ENCODE assay signal across 11 cellular contexts in the genomic region with DNA sequence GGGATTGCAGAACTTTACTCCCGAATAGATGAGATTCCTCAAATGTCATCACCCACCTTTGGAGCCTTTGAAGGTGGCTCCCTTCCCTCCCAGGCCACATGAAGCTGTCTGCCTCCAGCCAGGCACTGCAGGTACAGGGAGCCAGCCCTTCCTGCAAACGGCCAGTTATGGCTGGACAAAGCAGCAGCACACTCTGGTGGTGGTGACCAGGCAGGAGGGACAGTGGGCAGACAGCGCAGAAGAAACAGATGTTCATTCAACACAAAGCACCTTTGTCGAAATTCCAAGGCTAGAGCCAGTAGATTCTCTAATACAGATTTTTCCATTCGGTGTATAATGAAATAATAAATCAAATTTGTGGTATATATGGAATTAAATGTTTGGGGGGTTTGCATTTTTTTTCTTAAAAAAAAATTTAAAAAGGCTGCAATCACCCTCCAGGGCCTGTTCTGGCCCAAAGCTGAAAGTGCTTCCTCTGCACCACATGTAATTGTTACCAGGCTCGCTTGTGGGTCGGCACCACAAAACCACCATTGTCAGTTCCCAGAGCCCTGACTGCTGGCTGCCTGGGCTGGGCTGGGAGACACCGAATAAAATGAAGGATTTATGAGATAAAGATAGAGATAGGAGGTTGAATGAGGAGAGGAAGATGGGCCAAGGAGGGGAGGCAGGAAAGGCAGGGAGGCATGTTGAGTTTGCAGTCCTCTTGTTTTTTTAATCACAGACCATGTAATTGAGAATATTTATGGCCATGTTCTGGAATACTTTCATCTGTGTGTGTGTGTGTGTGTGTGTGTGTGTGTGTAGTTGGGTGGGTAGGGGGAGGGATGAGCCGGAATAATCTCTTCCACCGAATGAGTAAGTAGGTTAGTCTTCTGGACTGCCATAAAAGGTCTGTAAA. TPM values are rescaled to one million over a fixed set of nuclear protein-coding genes. Genes with fewer than 3 reads are reported as not detected.
DNase-seq lines count a peak whose midpoint lies in the region; ATAC-seq and TF ChIP-seq lines count a peak whose summit lies in the region.
"Had no signal": no experiment of that assay in that cellular context is flagged by ENCODE, and none has a peak within 500 bp of the region (broad histone marks: within the 10 kb centered on the region; RNA-seq: fewer than 3 reads in every experiment).

No MANE protein-coding gene starts in this region.

- peak overlapping the region; percentile 42 for H2BK120ac ChIP-seq in mesenchymal stem cell (ENCODE audit: low read depth, low read length)

- DNase-seq in activated CD4-positive, alpha-beta T cell treated with anti-CD3 and anti-CD28 coated beads, Interleukin-2, amount 10 ng/mL, durations not matched to agents 24 days and 14 days, result no peak
- DNase-seq in activated CD4-positive, alpha-beta T cell treated with anti-CD3 and anti-CD28 coated beads for 36 hours, result no peak
- peak in 4 of 10 donors; percentile 51 to 70 (median 66) for DNase-seq in dorsolateral prefrontal cortex
- DNase-seq in mesenchymal stem cell, result peak; percentile 77
- no peak for DNase-seq in upper lobe of right lung
- no peak for DNase-seq in ascending aorta (ENCODE audit: low spot score in 2 of 2)
- DNase-seq: AML-193, left lung had no signal

- intact Hi-C loops in activated CD4-positive, alpha-beta T cell treated with anti-CD3 and anti-CD28 coated beads, Interleukin-2, amount 10 ng/mL, durations not matched to agents 24 days and 14 days (cut with micrococcal nuclease), result no loop called here
- intact Hi-C loops in activated CD4-positive, alpha-beta T cell treated with anti-CD3 and anti-CD28 coated beads for 36 hours (cut with DNase I, micrococcal nuclease), result no loop called here
- intact Hi-C loops in dorsolateral prefrontal cortex (cut with DNase I) (no loop called here), upper lobe of right lung (cut with DNase I) (no loop called here), ascending aorta (cut with DNase I) (no loop called here)

- WGBS in mesenchymal stem cell, result 48% methylated on average over 8 of the region's 10 CpGs

- no peak overlapping the region for H2AFZ ChIP-seq in mesenchymal stem cell (ENCODE audit: low read depth, low read length)

- H2BK5ac ChIP-seq in mesenchymal stem cell (ENCODE audit: low read depth, low read length, poor library complexity, severe bottlenecking), result peak overlapping the region; percentile 48

- peaks cover 29% of the 10 kb centered on the region for H3K36me3 Mint-ChIP-seq in activated CD4-positive, alpha-beta T cell treated with anti-CD3 and anti-CD28 coated beads, Interleukin-2, amount 10 ng/mL, durations not matched to agents 24 days and 14 days (ENCODE audit: low read depth)
- no peaks in the 10 kb centered on the region for H3K36me3 Mint-ChIP-seq in activated CD4-positive, alpha-beta T cell treated with anti-CD3 and anti-CD28 coated beads for 36 hours (ENCODE audit: low read depth)

- no peak overlapping the region for H3K23ac ChIP-seq in mesenchymal stem cell (ENCODE audit: low read length in 2 of 2)

- H3K4me1 ChIP-seq in mesenchymal stem cell (ENCODE audit: control insufficient read depth, insufficient read depth, low read depth, low read length) (peaks cover 30% of the 10 kb centered on the region), upper lobe of right lung (peaks cover 39% of the 10 kb centered on the region), ascending aorta (peaks cover 0 to 3% of the 10 kb centered on the region in 2 donors)

- H3K9ac ChIP-seq in mesenchymal stem cell (ENCODE audit: low read length), result no peak overlapping the region

- peaks cover 3% of the 10 kb centered on the region for H3K9me3 Mint-ChIP-seq in activated CD4-positive, alpha-beta T cell treated with anti-CD3 and anti-CD28 coated beads, Interleukin-2, amount 10 ng/mL, durations not matched to agents 24 days and 14 days
- H3K9me3 Mint-ChIP-seq in activated CD4-positive, alpha-beta T cell treated with anti-CD3 and anti-CD28 coated beads for 36 hours (ENCODE audit: low read depth), result no peaks in the 10 kb centered on the region

- peak overlapping the region; percentile 31 to 77 for H3K18ac ChIP-seq in mesenchymal stem cell (ENCODE audit: low read depth in 1 of 2, low read length in 2 of 2)

- ATAC-seq in activated CD4-positive, alpha-beta T cell treated with anti-CD3 and anti-CD28 coated beads for 36 hours, result no peak
- ATAC-seq in upper lobe of right lung, result no peak
- no peak for ATAC-seq in GM19397 (IDR thresholded peaks at IDR 0.05; ENCODE audit: unreplicated experiment)
- no peak for ATAC-seq in HG03342 (IDR thresholded peaks at IDR 0.05; ENCODE audit: unreplicated experiment)
- ATAC-seq: left lung had no signal

- H3K4me3 ChIP-seq in dorsolateral prefrontal cortex (peak overlapping the region in 18 of 59 donors; percentile 0 to 53 (median 28)), mesenchymal stem cell (ENCODE audit: insufficient read depth in 1 of 2, low read depth in 1 of 2, low read length in 2 of 2) (no peak overlapping the region), upper lobe of right lung (no peak overlapping the region), ascending aorta (no peak overlapping the region)
- H3K4me3 ChIP-seq: left lung had no signal

- H3K9me3 ChIP-seq in mesenchymal stem cell (ENCODE audit: control insufficient read depth, low read length) (no peaks in the 10 kb centered on the region), upper lobe of right lung (no peaks in the 10 kb centered on the region), ascending aorta (no peaks in the 10 kb centered on the region)
- H3K9me3 ChIP-seq: left lung had no signal

- peak overlapping the region in 26 of 59 donors; percentile 9 to 74 (median 41) for H3K27ac ChIP-seq in dorsolateral prefrontal cortex
- peak overlapping the region; percentile 55 for H3K27ac ChIP-seq in mesenchymal stem cell (ENCODE audit: low read length, poor library complexity, severe bottlenecking)
- no peak overlapping the region for H3K27ac ChIP-seq in upper lobe of right lung
- H3K27ac ChIP-seq in ascending aorta, result no peak overlapping the region
- H3K27ac ChIP-seq: RWPE1 had no signal

- H3K27ac Mint-ChIP-seq in activated CD4-positive, alpha-beta T cell treated with anti-CD3 and anti-CD28 coated beads, Interleukin-2, amount 10 ng/mL, durations not matched to agents 24 days and 14 days, result peak overlapping the region; percentile 20
- no peak overlapping the region for H3K27ac Mint-ChIP-seq in activated CD4-positive, alpha-beta T cell treated with anti-CD3 and anti-CD28 coated beads for 36 hours

- TF ChIP-seq CTCF in dorsolateral prefrontal cortex (IDR thresholded peaks at IDR 0.05 in 54 of 56, conservative IDR thresholded peaks at IDR 0.05 in 2 of 56; ENCODE audit: low read depth in 1 of 56, partially characterized antibody in 56 of 56) (peak in 50 of 56 donors; percentile 19 to 75 (median 46)), upper lobe of right lung (IDR thresholded peaks at IDR 0.05) (peak; percentile 17), ascending aorta (IDR thresholded peaks at IDR 0.05) (no peak)

- H3K27me3 Mint-ChIP-seq in activated CD4-positive, alpha-beta T cell treated with anti-CD3 and anti-CD28 coated beads, Interleukin-2, amount 10 ng/mL, durations not matched to agents 24 days and 14 days, result peaks cover 2% of the 10 kb centered on the region
- H3K27me3 Mint-ChIP-seq in activated CD4-positive, alpha-beta T cell treated with anti-CD3 and anti-CD28 coated beads for 36 hours, result peaks cover 3% of the 10 kb centered on the region

- H3K4ac ChIP-seq in mesenchymal stem cell (ENCODE audit: low read depth in 1 of 2, low read length in 2 of 2), result no peak overlapping the region

- peak overlapping the region; percentile 36 for H4K8ac ChIP-seq in mesenchymal stem cell (ENCODE audit: low read length)

- no peak overlapping the region for H3K4me3 Mint-ChIP-seq in activated CD4-positive, alpha-beta T cell treated with anti-CD3 and anti-CD28 coated beads, Interleukin-2, amount 10 ng/mL, durations not matched to agents 24 days and 14 days
- no peak overlapping the region for H3K4me3 Mint-ChIP-seq in activated CD4-positive, alpha-beta T cell treated with anti-CD3 and anti-CD28 coated beads for 36 hours

- H2BK12ac ChIP-seq in mesenchymal stem cell (ENCODE audit: low read length in 2 of 2), result peak overlapping the region in 1 of 2 experiments; percentile 51

- H3K36me3 ChIP-seq in mesenchymal stem cell (ENCODE audit: control insufficient read depth in 1 of 2, insufficient read depth in 2 of 2, low read depth in 1 of 2, low read length in 2 of 2) (peaks cover 4 to 7% of the 10 kb centered on the region in 2 experiments), upper lobe of right lung (no peaks in the 10 kb centered on the region), ascending aorta (no peaks in the 10 kb centered on the region)

- no peak overlapping the region for H3K4me2 ChIP-seq in mesenchymal stem cell (ENCODE audit: low read length, poor library complexity, severe bottlenecking)

- CTCF ChIA-PET in activated CD4-positive, alpha-beta T cell treated with anti-CD3 and anti-CD28 coated beads for 36 hours (lab: Charles Lee), result no interaction called here

- H2AK5ac ChIP-seq in mesenchymal stem cell (ENCODE audit: low read length, severe bottlenecking), result peak overlapping the region; percentile 9

- H3K79me1 ChIP-seq in mesenchymal stem cell (replicated peaks; ENCODE audit: low read length, poor library complexity, severe bottlenecking), result peaks cover 23% of the 10 kb centered on the region

- POLR2A ChIA-PET in activated CD4-positive, alpha-beta T cell treated with anti-CD3 and anti-CD28 coated beads for 36 hours (lab: Charles Lee), result no interaction called here

- H3K27me3 ChIP-seq in dorsolateral prefrontal cortex (no peaks in the 10 kb centered on the region), mesenchymal stem cell (ENCODE audit: control insufficient read depth in 1 of 2, insufficient read depth in 1 of 2, low read length in 2 of 2) (no peaks in the 10 kb centered on the region), upper lobe of right lung (no peaks in the 10 kb centered on the region), ascending aorta (no peaks in the 10 kb centered on the region)
- H3K27me3 ChIP-seq: left lung had no signal

- H3K4me1 Mint-ChIP-seq in activated CD4-positive, alpha-beta T cell treated with anti-CD3 and anti-CD28 coated beads, Interleukin-2, amount 10 ng/mL, durations not matched to agents 24 days and 14 days, result peaks cover 41% of the 10 kb centered on the region
- peaks cover 14% of the 10 kb centered on the region for H3K4me1 Mint-ChIP-seq in activated CD4-positive, alpha-beta T cell treated with anti-CD3 and anti-CD28 coated beads for 36 hours

- no peak overlapping the region for H3K14ac ChIP-seq in mesenchymal stem cell (ENCODE audit: low read length in 2 of 2)

- H2BK15ac ChIP-seq in mesenchymal stem cell (ENCODE audit: low read depth, poor library complexity, severe bottlenecking), result no peak overlapping the region

- H4K91ac ChIP-seq in mesenchymal stem cell (ENCODE audit: low read length), result no peak overlapping the region

RNA-seq across cellular contexts. Expression of gene NRP2, which starts 14.5 kb away (rescaled TPM):
- total RNA-seq in activated CD4-positive, alpha-beta T cell treated with anti-CD3 and anti-CD28 coated beads, Interleukin-2, amount 10 ng/mL, durations not matched to agents 24 days and 14 days, result 61.0 and 64.4 TPM in 2 replicates
- 1 to 10 TPM; 1.5 to 3.8 TPM for total RNA-seq in activated CD4-positive, alpha-beta T cell treated with anti-CD3 and anti-CD28 coated beads for 36 hours
- total RNA-seq in dorsolateral prefrontal cortex, result 10 to 100 TPM; 13.0 to 43.9 (median 24.5) TPM
- 87.1 TPM for polyA plus RNA-seq in mesenchymal stem cell (2013, experiment 1 of 2)
- polyA plus RNA-seq in mesenchymal stem cell (2013, experiment 2 of 2), result 83.3 TPM
- total RNA-seq in upper lobe of right lung, result 75.3 TPM
- 39.7 TPM for total RNA-seq in ascending aorta

Comparison
In these comparisons a context has a peak if more than half of its experiments do, and no peak if none do; other contexts are left out.
1. CTCF ChIP-seq: peak in dorsolateral prefrontal cortex (50 of 56) and upper lobe of right lung (single experiment); none in ascending aorta (0 of 3).